In the genomic region with DNA sequence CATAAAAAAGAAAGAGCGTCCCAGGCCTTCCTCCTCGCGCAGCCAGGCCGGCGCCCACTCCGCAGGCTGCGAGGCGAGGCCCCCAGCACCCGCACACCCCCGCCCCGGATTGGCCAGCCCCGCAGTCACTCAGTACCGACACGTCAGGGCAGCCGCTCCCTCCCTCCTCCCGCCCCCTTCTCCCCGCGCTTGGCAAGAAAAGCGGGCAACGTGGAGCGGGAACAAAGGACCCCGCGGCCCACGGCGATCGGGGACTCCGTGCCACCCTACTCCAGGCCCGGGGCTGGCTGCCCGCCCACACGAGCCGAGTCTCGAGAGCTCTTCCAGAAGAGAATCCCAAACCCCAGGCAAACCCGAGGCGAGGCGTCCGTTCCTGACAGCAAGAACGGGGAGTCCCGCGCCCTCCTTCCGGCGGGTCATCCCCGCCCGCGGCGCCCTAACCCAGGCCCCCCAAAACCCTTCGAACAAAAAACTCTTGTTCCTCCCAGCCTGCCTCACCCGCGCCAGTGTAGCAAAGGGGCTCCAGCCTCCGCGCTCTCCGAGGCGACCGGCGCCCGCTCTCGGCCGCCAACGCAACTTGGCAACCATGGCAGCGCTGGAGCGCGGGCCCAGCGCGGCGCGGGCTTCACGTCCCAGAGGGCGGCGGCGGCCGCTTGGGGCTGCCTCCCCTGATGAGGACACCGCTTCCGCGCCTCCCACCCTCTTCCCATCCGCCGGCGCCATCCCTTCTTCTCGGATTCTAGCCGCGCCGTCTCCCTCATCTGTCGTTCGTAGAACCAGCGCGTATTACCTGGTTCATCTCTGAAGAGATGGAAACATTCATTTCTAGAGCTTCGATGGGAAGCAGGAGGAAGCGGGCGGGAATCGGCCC, we compare ENCODE assay signal across 8 cellular contexts. TPM values are rescaled to one million over a fixed set of nuclear protein-coding genes. Genes with fewer than 3 reads are reported as not detected.
DNase-seq lines count a peak whose midpoint lies in the region; ATAC-seq, FAIRE-seq and TF ChIP-seq lines count a peak whose summit lies in the region.

No MANE protein-coding gene starts in this region.

- dilution Hi-C loops in endothelial cell of umbilical vein (cut with MboI; ENCODE audit: extremely low pct_ligation_motif_present, low sequenced_read_pairs): no loop called here

- peaks cover 2% of the 10 kb centered on the region for H3K9me1 ChIP-seq in endothelial cell of umbilical vein (replicated peaks; ENCODE audit: control insufficient read depth, extremely low read depth, insufficient read depth, low read length)

- H3K9ac ChIP-seq in endothelial cell of umbilical vein (replicated peaks; ENCODE audit: extremely low read depth, insufficient read depth, low read length): peak overlapping the region; percentile 94

- H3K27me3 ChIP-seq in endothelial cell of umbilical vein (ENCODE audit: control insufficient read depth in 2 of 2, insufficient read depth in 2 of 2, low read length in 2 of 2) (no peaks in the 10 kb centered on the region), mononuclear cell (ENCODE audit: insufficient read depth, low read length) (no peaks in the 10 kb centered on the region)

- peak; percentile 49 for ATAC-seq in GM19467 (IDR thresholded peaks at IDR 0.05; ENCODE audit: unreplicated experiment)

- CTCF ChIA-PET in endothelial cell of umbilical vein (lab: Charles Lee): interaction anchor here (0.7 to 5.1 kb wide), 21 partner anchors 10 to 363 kb away, joined by 3 to 38 read pairs (median 4); no protein-coding TSS in a partner anchor

- H4K20me1 ChIP-seq in endothelial cell of umbilical vein (replicated peaks; ENCODE audit: control insufficient read depth, extremely low read depth, insufficient read depth, low read length): peaks cover 21% of the 10 kb centered on the region

- POLR2A ChIA-PET in endothelial cell of umbilical vein (lab: Charles Lee): interaction anchor here (0.8 to 2.4 kb wide), 9 partner anchors 14 to 364 kb away, joined by 3 to 9 read pairs (median 4); no protein-coding TSS in a partner anchor

- peak; percentile 57 for DNase-seq in COLO829 (ENCODE audit: low spot score)
- DNase-seq in HS-27A (ENCODE audit: low read depth): peak; percentile 57
- DNase-seq in NOMO-1 treated with DMSO at 0.1 percent for 48 hours (lab: John Stamatoyannopoulos, UW; ENCODE audit: unreplicated experiment): peak; percentile 61
- peak; percentile 94 for DNase-seq in activated CD8-positive, alpha-beta memory T cell treated with anti-CD3 and anti-CD28 coated beads, Interleukin-2, amount 50 U/mL, for 48 hours
- peak; percentile 88 for DNase-seq in endothelial cell of umbilical vein (ENCODE audit: low read depth, low spot score)
- peak; percentile 80 to 84 for DNase-seq in stimulated activated CD8-positive, alpha-beta memory T cell treated with anti-CD3 and anti-CD28 coated beads, Interleukin-2, amount 100 ng/mL, for 1 hour (ENCODE audit: low read depth in 2 of 2)

- H3K4me3 ChIP-seq in endothelial cell of umbilical vein (replicated peaks in 1 of 3; ENCODE audit: insufficient read depth in 1 of 3, low read depth in 1 of 3, low read length in 3 of 3) (peak overlapping the region; percentile 66 to 98 (median 94)), mononuclear cell (ENCODE audit: low read length) (peak overlapping the region; percentile 89)

- BruUV-seq in endothelial cell of umbilical vein (replicated peaks; lab: Mats Ljungman, UMichigan): TSS peak; percentile 78

- no peak for TF ChIP-seq CTCF in endothelial cell of umbilical vein (IDR thresholded peaks at IDR 0.05; ENCODE audit: extremely low read depth in 1 of 2, insufficient read depth in 1 of 2, low read depth in 1 of 2, low read length in 2 of 2)

- H2AFZ ChIP-seq in endothelial cell of umbilical vein (ENCODE audit: low read depth, low read length): no peak overlapping the region

- no peaks in the 10 kb centered on the region for H3K9me3 ChIP-seq in endothelial cell of umbilical vein (replicated peaks; ENCODE audit: control insufficient read depth, insufficient read depth, low read length)
- no peaks in the 10 kb centered on the region for H3K9me3 ChIP-seq in mononuclear cell (ENCODE audit: low read depth, low read length)

- H3K79me2 ChIP-seq in endothelial cell of umbilical vein (ENCODE audit: control insufficient read depth, insufficient read depth, low read length): peaks cover 56% of the 10 kb centered on the region

- FAIRE-seq in endothelial cell of umbilical vein (lab: Jason Lieb, UNC): no peak

- H3K4me1 ChIP-seq in endothelial cell of umbilical vein (ENCODE audit: control insufficient read depth, extremely low read depth, insufficient read depth, low read length): peaks cover 36% of the 10 kb centered on the region
- peaks cover 39% of the 10 kb centered on the region for H3K4me1 ChIP-seq in mononuclear cell (ENCODE audit: insufficient read depth, low read length)

- peak overlapping the region; percentile 95 for H3K4me2 ChIP-seq in endothelial cell of umbilical vein (ENCODE audit: insufficient read depth, low read length)

- intact Hi-C loops in endothelial cell of umbilical vein (cut with micrococcal nuclease): loop anchor here (1.0 to 5.0 kb wide), 13 partner anchors 50 to 896 kb away; a partner anchor contains a TSS

- TF ChIP-seq POLR2A in endothelial cell of umbilical vein (IDR thresholded peaks at IDR 0.05; ENCODE audit: low read depth, low read length): peak; percentile 61

- H3K27ac ChIP-seq in endothelial cell of umbilical vein (ENCODE audit: insufficient read depth, low read depth, low read length): peak overlapping the region; percentile 85

- no peaks in the 10 kb centered on the region for H3K36me3 ChIP-seq in endothelial cell of umbilical vein (ENCODE audit: control insufficient read depth in 2 of 2, extremely low read depth in 1 of 2, insufficient read depth in 2 of 2, low read length in 2 of 2)

TF ChIP-seq in endothelial cell of umbilical vein, 7 proteins besides CTCF, POLR2A, EP300 and RAD21:
- TF ChIP-seq EZH2 (IDR thresholded peaks at IDR 0.05; ENCODE audit: borderline replicate concordance, low read depth, low read length, severe bottlenecking) (no peak), FOS (IDR thresholded peaks at IDR 0.05; ENCODE audit: borderline replicate concordance, insufficient read depth, low read length) (no peak), POLR2AphosphoS5 (IDR thresholded peaks at IDR 0.05; ENCODE audit: insufficient read depth, low read depth, low read length) (peak; percentile 83), JUN (IDR thresholded peaks at IDR 0.05; ENCODE audit: borderline replicate concordance, insufficient read depth, insufficient read length, low read depth) (no peak), MYC (IDR thresholded peaks at IDR 0.05; ENCODE audit: low read depth, low read length) (peak; percentile 25)
- TF ChIP-seq, protein P1, sequence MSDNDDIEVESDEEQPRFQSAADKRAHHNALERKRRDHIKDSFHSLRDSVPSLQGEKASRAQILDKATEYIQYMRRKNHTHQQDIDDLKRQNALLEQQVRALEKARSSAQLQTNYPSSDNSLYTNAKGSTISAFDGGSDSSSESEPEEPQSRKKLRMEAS (IDR thresholded peaks at IDR 0.05; ENCODE audit: insufficient read depth, insufficient read length): peak; percentile 33

RNA-seq across cellular contexts. Expression of a gene that starts 0.6 kb away (rescaled TPM):
- total RNA-seq in endothelial cell of umbilical vein: 75.3 and 81.6 TPM in 2 replicates
- polyA plus RNA-seq in endothelial cell of umbilical vein: 19.9 and 26.3 TPM in 2 replicates
- 20.7 and 23.9 TPM in 2 replicates for polyA plus RNA-seq in endothelial cell of umbilical vein (2011; cell fraction: cytosol; rRNA removed)
- 239 and 296 TPM in 2 replicates for polyA plus RNA-seq in endothelial cell of umbilical vein (2011; cell fraction: nucleus; rRNA removed)
- polyA plus RNA-seq in endothelial cell of umbilical vein (2012): 41.0 and 52.8 TPM in 2 replicates
- polyA minus RNA-seq in endothelial cell of umbilical vein: 68.2 and 73.9 TPM in 2 replicates
- 22.8 TPM for polyA minus RNA-seq in endothelial cell of umbilical vein (2011; cell fraction: cytosol; rRNA and poly(A)+ RNA removed)
- 342 and 456 TPM in 2 replicates for polyA minus RNA-seq in endothelial cell of umbilical vein (2011; cell fraction: nucleus; rRNA and poly(A)+ RNA removed)
- total RNA-seq in mononuclear cell: 282 TPM

Comparison
In these comparisons a context has a peak if more than half of its experiments do, and no peak if none do; other contexts are left out.
1. Peak in every context shown above with its lines: DNase-seq, ATAC-seq, H3K4me3 ChIP-seq and H3K27ac ChIP-seq.